In genomic region chr4:41874873-41875272, GRCh38 we compare ENCODE assay signal across 1 cellular context.
TF ChIP-seq lines count a peak whose summit lies in the region.

No MANE protein-coding gene starts in this region.

TF ChIP-seq in SK-N-SH treated with all-trans-retinoic acid at 6 μM for 48 hours, 23 proteins besides CTCF, POLR2A, EP300 and RAD21 (continued from another document):
- TF ChIP-seq PATZ1 (CRISPR knock-in tag; IDR thresholded peaks at IDR 0.05; ENCODE audit: borderline replicate concordance) (no peak), CSRNP3 (CRISPR knock-in tag; IDR thresholded peaks at IDR 0.05) (no peak), ISL1 (CRISPR knock-in tag; IDR thresholded peaks at IDR 0.05) (no peak), RARB (CRISPR knock-in tag; IDR thresholded peaks at IDR 0.05) (no peak), ESRRG (CRISPR knock-in tag; IDR thresholded peaks at IDR 0.05) (no peak), ZNF565 (CRISPR knock-in tag; conservative IDR thresholded peaks at IDR 0.05; ENCODE audit: low read depth) (no peak)
